Comparison of ENCODE assay signal across 15 cellular contexts in genomic region chr5:125012727-125013451, GRCh38.
DNase-seq lines count a peak whose midpoint lies in the region; ATAC-seq and TF ChIP-seq lines count a peak whose summit lies in the region.
"Had no signal": no experiment of that assay in that cellular context is flagged by ENCODE, and none has a peak within 500 bp of the region (broad histone marks: within the 10 kb centered on the region; RNA-seq: fewer than 3 reads in every experiment).

No MANE protein-coding gene starts in this region.

- H3K23ac ChIP-seq in mesendoderm (ENCODE audit: low read length), result no peak overlapping the region

- intact Hi-C loops in Right ventricle myocardium inferior (cut with DNase I) (loop anchor here (5.0 kb wide), 1 partner anchor 106 kb away; no protein-coding TSS in a partner anchor), cardiac septum (cut with DNase I) (no loop called here), heart right ventricle (cut with DNase I) (loop anchor here in 1 of 10 donors (10.0 kb wide), 1 partner anchor 98 kb away; no protein-coding TSS in a partner anchor), mucosa of descending colon (cut with DNase I, micrococcal nuclease) (no loop called here)

- no peak overlapping the region for H2BK5ac ChIP-seq in mesendoderm (ENCODE audit: low read length)

- H2AK5ac ChIP-seq in mesendoderm (ENCODE audit: low read length), result no peak overlapping the region

- no peak overlapping the region for H2BK120ac ChIP-seq in mesendoderm (ENCODE audit: low read depth, low read length)

- H3K79me1 ChIP-seq in mesendoderm (ENCODE audit: low read length), result no peaks in the 10 kb centered on the region

- H3K27me3 ChIP-seq in heart right ventricle (no peaks in the 10 kb centered on the region), mesendoderm (ENCODE audit: insufficient read depth, low read length, poor library complexity) (no peaks in the 10 kb centered on the region)
- H3K27me3 ChIP-seq: SJCRH30, tibial artery had no signal

- H4K5ac ChIP-seq in mesendoderm (ENCODE audit: low read length), result no peak overlapping the region

- H4K8ac ChIP-seq in mesendoderm (ENCODE audit: low read depth, low read length), result no peak overlapping the region

- H3K18ac ChIP-seq in mesendoderm (ENCODE audit: low read length), result no peak overlapping the region

- H2BK15ac ChIP-seq in mesendoderm (replicated peaks; ENCODE audit: low read depth), result no peak overlapping the region

- H3K79me2 ChIP-seq in mesendoderm (ENCODE audit: control insufficient read depth, insufficient read depth, low read length), result no peaks in the 10 kb centered on the region

- no peak overlapping the region for H3K9ac ChIP-seq in mesendoderm (ENCODE audit: low read length)

- no peak for DNase-seq in Right ventricle myocardium inferior (ENCODE audit: missing footprints)
- no peak for DNase-seq in cardiac septum (ENCODE audit: low spot score)
- no peak for DNase-seq in heart right ventricle
- no peak for DNase-seq in mucosa of descending colon
- DNase-seq in NCI-H2029 treated with DMSO at 0.1 percent for 48 hours (lab: John Stamatoyannopoulos, UW), result no peak
- DNase-seq in mesendoderm, result no peak
- DNase-seq in NCI-H1092 (lab: John Stamatoyannopoulos, UW), result no peak
- DNase-seq in coronary artery (ENCODE audit: low spot score), result no peak
- DNase-seq: activated CD4-positive, alpha-beta T cell treated with anti-CD3 and anti-CD28 coated beads for 48 hours; activated naive CD4-positive, alpha-beta T cell treated with anti-CD3 and anti-CD28 coated beads, Interleukin-2, amount 10 ng/mL, durations not matched to agents 7 days and 5 days; KBM-7; nucleus accumbens; SJCRH30; T-helper 9 cell; tibial artery had no signal

- H3K36me3 ChIP-seq in heart right ventricle (no peaks in the 10 kb centered on the region), mucosa of descending colon (ENCODE audit: low read depth) (no peaks in the 10 kb centered on the region), mesendoderm (ENCODE audit: control insufficient read depth, insufficient read depth, low read length) (no peaks in the 10 kb centered on the region)
- H3K36me3 ChIP-seq: SJCRH30, tibial artery had no signal

- H3K4ac ChIP-seq in mesendoderm (ENCODE audit: low read depth, low read length), result no peak overlapping the region

- H3K4me2 ChIP-seq in mesendoderm (ENCODE audit: low read length), result no peak overlapping the region

- no peak overlapping the region for H3K56ac ChIP-seq in mesendoderm (ENCODE audit: low read length)

- 46 to 55% methylated on average over 7 of the region's 7 CpGs for WGBS in heart right ventricle, 2 donors
- WGBS in mesendoderm (ENCODE audit: extremely low coverage, insufficient coverage, low lambda C conversion rate), result no CpG with 5 or more reads among the region's 7 CpGs

- ATAC-seq in Right ventricle myocardium inferior, result peak; percentile 42
- peak in 6 of 8 donors; percentile 46 to 94 (median 82) for ATAC-seq in heart right ventricle
- ATAC-seq in mucosa of descending colon, result peak; percentile 30

- TF ChIP-seq CTCF in heart right ventricle (IDR thresholded peaks at IDR 0.05) (no peak), mucosa of descending colon (IDR thresholded peaks at IDR 0.05) (no peak), coronary artery (IDR thresholded peaks at IDR 0.05) (no peak)

- H3K4me3 ChIP-seq in heart right ventricle (no peak overlapping the region), mucosa of descending colon (no peak overlapping the region), mesendoderm (ENCODE audit: low read length) (no peak overlapping the region), coronary artery (no peak overlapping the region)
- H3K4me3 ChIP-seq: SJCRH30, tibial artery had no signal

- H3K4me1 ChIP-seq in heart right ventricle (peaks cover 0 to 8% (median 0%) of the 10 kb centered on the region in 9 donors), mucosa of descending colon (ENCODE audit: low read depth) (peaks cover 6% of the 10 kb centered on the region), mesendoderm (ENCODE audit: control insufficient read depth, low read depth, low read length) (no peaks in the 10 kb centered on the region)
- H3K4me1 ChIP-seq: SJCRH30, tibial artery had no signal

- peak overlapping the region in 8 of 10 donors; percentile 4 to 59 (median 44) for H3K27ac ChIP-seq in heart right ventricle
- H3K27ac ChIP-seq in mesendoderm (ENCODE audit: low read depth, low read length), result no peak overlapping the region
- no peak overlapping the region for H3K27ac ChIP-seq in coronary artery
- H3K27ac ChIP-seq: SJCRH30, tibial artery had no signal

- H3K9me3 ChIP-seq in heart right ventricle (no peaks in the 10 kb centered on the region), mucosa of descending colon (no peaks in the 10 kb centered on the region)
- H3K9me3 ChIP-seq: SJCRH30, tibial artery had no signal

Comparison
In these comparisons a context has a peak if more than half of its experiments do, and no peak if none do; other contexts are left out.
1. ATAC-seq: peak in every context shown above with its lines; median percentile 82 in heart right ventricle; 42 in Right ventricle myocardium inferior; 30 in mucosa of descending colon.
2. H3K27ac ChIP-seq: peak in heart right ventricle (8 of 10); none in mesendoderm (single experiment) and coronary artery (0 of 2).